Comparison of ENCODE assay signal across 9 cellular contexts in the genomic region with DNA sequence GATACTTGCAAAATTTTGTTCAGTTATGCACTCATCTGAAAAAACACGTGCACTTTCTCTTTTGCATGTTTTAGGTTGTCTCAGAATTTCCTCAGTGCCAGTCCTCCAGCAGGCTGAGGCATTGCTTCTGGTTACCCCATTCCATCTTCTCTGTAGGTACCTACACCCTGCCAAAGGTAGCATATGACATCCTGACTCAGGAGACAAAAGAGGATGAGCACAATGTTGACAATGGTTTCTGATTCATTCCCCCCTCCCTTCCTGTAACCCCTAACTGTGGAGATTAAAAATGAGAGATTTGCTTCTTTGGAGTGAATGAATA.
A peak's percentile ranks its signal among the peaks of the same experiment; 100 is the strongest.
DNase-seq lines count a peak whose midpoint lies in the region; ATAC-seq lines count a peak whose summit lies in the region.
"Had no signal": no experiment of that assay in that cellular context is flagged by ENCODE, and none has a peak within 500 bp of the region (broad histone marks: within the 10 kb centered on the region; RNA-seq: fewer than 3 reads in every experiment).

No MANE protein-coding gene starts in this region.

- no peaks in the 10 kb centered on the region for H3K9me3 ChIP-seq in Karpas-422 (ENCODE audit: low read length)

- no peak overlapping the region for H3K27ac Mint-ChIP-seq in stimulated activated naive B cell treated with anti-CD40 and anti-IgM and Interleukin-4, amounts not matched to agents 10 μg/mL and 1 μg/mL and 100 μg/mL, for 72 hours
- H3K27ac Mint-ChIP-seq in activated T-helper 1 cell treated with anti-CD3 and anti-CD28 coated beads, Interleukin-12 subunit alpha, Interleukin-12 subunit beta, Interleukin-2, Interleukin-4 antibody, amounts not matched to agents 30 ng/mL and 10 ng/mL and 1 ng/mL, durations not matched to agents 14 hours and 24 hours and 36 hours, result no peak overlapping the region

- no peaks in the 10 kb centered on the region; the same call in 1 of the 2 replicates for H3K36me3 ChIP-seq in Karpas-422 (ENCODE audit: insufficient read depth, low read length)

- peak overlapping the region; percentile 85 for H2AFZ ChIP-seq in Karpas-422 (ENCODE audit: low read length)

- H3K4me1 ChIP-seq in Karpas-422 (ENCODE audit: low read length), result peaks cover 32% of the 10 kb centered on the region

- no peaks in the 10 kb centered on the region for H3K79me2 ChIP-seq in Karpas-422 (ENCODE audit: low read length)

- H3K27me3 ChIP-seq in Karpas-422 (ENCODE audit: low read length), result no peaks in the 10 kb centered on the region

- peak; percentile 65 for ATAC-seq in HG02610 (IDR thresholded peaks at IDR 0.05; ENCODE audit: unreplicated experiment)
- peak; percentile 79 to 84 for ATAC-seq in stimulated activated naive B cell treated with anti-CD40 and anti-IgM and Interleukin-4, amounts not matched to agents 10 μg/mL and 1 μg/mL and 100 μg/mL, for 72 hours (replicated peaks)

- no peaks in the 10 kb centered on the region for H4K20me1 ChIP-seq in Karpas-422 (ENCODE audit: insufficient read depth, low read depth, low read length)

- no peaks in the 10 kb centered on the region for H3K27me3 Mint-ChIP-seq in stimulated activated naive B cell treated with anti-CD40 and anti-IgM and Interleukin-4, amounts not matched to agents 10 μg/mL and 1 μg/mL and 100 μg/mL, for 72 hours
- H3K27me3 Mint-ChIP-seq in activated T-helper 1 cell treated with anti-CD3 and anti-CD28 coated beads, Interleukin-12 subunit alpha, Interleukin-12 subunit beta, Interleukin-2, Interleukin-4 antibody, amounts not matched to agents 30 ng/mL and 10 ng/mL and 1 ng/mL, durations not matched to agents 14 hours and 24 hours and 36 hours (ENCODE audit: insufficient read depth), result peaks cover 6% of the 10 kb centered on the region

- H3K4me1 Mint-ChIP-seq in stimulated activated naive B cell treated with anti-CD40 and anti-IgM and Interleukin-4, amounts not matched to agents 10 μg/mL and 1 μg/mL and 100 μg/mL, for 72 hours, result peaks cover 24 to 32% of the 10 kb centered on the region in 2 donors
- peaks cover 5% of the 10 kb centered on the region for H3K4me1 Mint-ChIP-seq in activated T-helper 1 cell treated with anti-CD3 and anti-CD28 coated beads, Interleukin-12 subunit alpha, Interleukin-12 subunit beta, Interleukin-2, Interleukin-4 antibody, amounts not matched to agents 30 ng/mL and 10 ng/mL and 1 ng/mL, durations not matched to agents 14 hours and 24 hours and 36 hours (ENCODE audit: low read depth)

- peak overlapping the region; percentile 74 for H3K4me2 ChIP-seq in Karpas-422 (ENCODE audit: low read depth, low read length, poor library complexity, severe bottlenecking)

- H3K36me3 Mint-ChIP-seq in stimulated activated naive B cell treated with anti-CD40 and anti-IgM and Interleukin-4, amounts not matched to agents 10 μg/mL and 1 μg/mL and 100 μg/mL, for 72 hours, result peaks cover 11 to 13% of the 10 kb centered on the region in 2 donors
- H3K36me3 Mint-ChIP-seq in activated T-helper 1 cell treated with anti-CD3 and anti-CD28 coated beads, Interleukin-12 subunit alpha, Interleukin-12 subunit beta, Interleukin-2, Interleukin-4 antibody, amounts not matched to agents 30 ng/mL and 10 ng/mL and 1 ng/mL, durations not matched to agents 14 hours and 24 hours and 36 hours (ENCODE audit: low read depth), result no peaks in the 10 kb centered on the region

- peak; percentile 28 for DNase-seq in SKM-1 treated with dmso at 0.1 percent for 144 hours (lab: John Stamatoyannopoulos, UW; ENCODE audit: unreplicated experiment)
- no peak for DNase-seq in SKM-1 (lab: John Stamatoyannopoulos, UW; ENCODE audit: unreplicated experiment)
- DNase-seq in Karpas-422, result peak; percentile 76
- DNase-seq in stimulated activated naive B cell treated with anti-CD40 and anti-IgM and Interleukin-4, amounts not matched to agents 10 μg/mL and 1 μg/mL and 100 μg/mL, for 72 hours, result no peak
- DNase-seq in SW480 (ENCODE audit: low spot score), result no peak
- no peak for DNase-seq in activated T-helper 1 cell treated with anti-CD3 and anti-CD28 coated beads, Interleukin-12 subunit alpha, Interleukin-12 subunit beta, Interleukin-2, Interleukin-4 antibody, amounts not matched to agents 30 ng/mL and 10 ng/mL and 1 ng/mL, durations not matched to agents 14 hours and 24 hours and 36 hours (ENCODE audit: low spot score)
- DNase-seq in NCI-H526 (lab: John Stamatoyannopoulos, UW), result no peak
- DNase-seq: 8988T had no signal

- H3K4me3 Mint-ChIP-seq in stimulated activated naive B cell treated with anti-CD40 and anti-IgM and Interleukin-4, amounts not matched to agents 10 μg/mL and 1 μg/mL and 100 μg/mL, for 72 hours, result peak overlapping the region in 1 of 2 donors; percentile 33
- no peak overlapping the region for H3K4me3 Mint-ChIP-seq in activated T-helper 1 cell treated with anti-CD3 and anti-CD28 coated beads, Interleukin-12 subunit alpha, Interleukin-12 subunit beta, Interleukin-2, Interleukin-4 antibody, amounts not matched to agents 30 ng/mL and 10 ng/mL and 1 ng/mL, durations not matched to agents 14 hours and 24 hours and 36 hours

- H3K27ac ChIP-seq in Karpas-422 (ENCODE audit: low read length), result peak overlapping the region; percentile 82

- peaks cover 0 to 3% of the 10 kb centered on the region in 2 donors for H3K9me3 Mint-ChIP-seq in stimulated activated naive B cell treated with anti-CD40 and anti-IgM and Interleukin-4, amounts not matched to agents 10 μg/mL and 1 μg/mL and 100 μg/mL, for 72 hours
- no peaks in the 10 kb centered on the region for H3K9me3 Mint-ChIP-seq in activated T-helper 1 cell treated with anti-CD3 and anti-CD28 coated beads, Interleukin-12 subunit alpha, Interleukin-12 subunit beta, Interleukin-2, Interleukin-4 antibody, amounts not matched to agents 30 ng/mL and 10 ng/mL and 1 ng/mL, durations not matched to agents 14 hours and 24 hours and 36 hours

- H3K9me2 ChIP-seq in Karpas-422 (replicated peaks; ENCODE audit: insufficient read depth, low read length), result no peaks in the 10 kb centered on the region

- peak overlapping the region; percentile 23 for H3K9ac ChIP-seq in Karpas-422 (ENCODE audit: low read length)

- intact Hi-C loops in activated T-helper 1 cell treated with anti-CD3 and anti-CD28 coated beads, Interleukin-12 subunit alpha, Interleukin-12 subunit beta, Interleukin-2, Interleukin-4 antibody, amounts not matched to agents 30 ng/mL and 10 ng/mL and 1 ng/mL, durations not matched to agents 14 hours and 24 hours and 36 hours (cut with micrococcal nuclease), result no loop called here

- peak overlapping the region; percentile 53 for H3K4me3 ChIP-seq in Karpas-422 (ENCODE audit: low read length)

Comparison
In these comparisons a context has a peak if more than half of its experiments do, and no peak if none do; other contexts are left out.
1. DNase-seq: peak in SKM-1 treated with dmso at 0.1 percent for 144 hours (single experiment) and Karpas-422 (single experiment); none in SKM-1 (single experiment), stimulated activated naive B cell treated with anti-CD40 and anti-IgM and Interleukin-4, amounts not matched to agents 10 μg/mL and 1 μg/mL and 100 μg/mL, for 72 hours (single experiment), SW480 (single experiment), activated T-helper 1 cell treated with anti-CD3 and anti-CD28 coated beads, Interleukin-12 subunit alpha, Interleukin-12 subunit beta, Interleukin-2, Interleukin-4 antibody, amounts not matched to agents 30 ng/mL and 10 ng/mL and 1 ng/mL, durations not matched to agents 14 hours and 24 hours and 36 hours (single experiment) and NCI-H526 (0 of 2).